24 cellular contexts compared by ENCODE assay signal in genomic region chr6:169788809-169789145, GRCh38. TPM values are rescaled to one million over a fixed set of nuclear protein-coding genes. Genes with fewer than 3 reads are reported as not detected.
DNase-seq lines count a peak whose midpoint lies in the region; ATAC-seq and TF ChIP-seq lines count a peak whose summit lies in the region.
"Had no signal": no experiment of that assay in that cellular context is flagged by ENCODE, and none has a peak within 500 bp of the region (broad histone marks: within the 10 kb centered on the region; RNA-seq: fewer than 3 reads in every experiment).

No MANE protein-coding gene starts in this region.

- no peaks in the 10 kb centered on the region for H3K9me3 Mint-ChIP-seq in CD8-positive, alpha-beta memory T cell
- H3K9me3 Mint-ChIP-seq in T-cell (no peaks in the 10 kb centered on the region), naive B cell (no peaks in the 10 kb centered on the region), osteocyte (ENCODE audit: unreplicated experiment) (no peaks in the 10 kb centered on the region)
- H3K9me3 Mint-ChIP-seq in CD4-positive, alpha-beta memory T cell, result no peaks in the 10 kb centered on the region
- H3K9me3 Mint-ChIP-seq: activated CD4-positive, alpha-beta T cell treated with anti-CD3 and anti-CD28 coated beads, Interleukin-2, amount 10 ng/mL, durations not matched to agents 7 days and 5 days; activated naive CD4-positive, alpha-beta T cell treated with anti-CD3 and anti-CD28 coated beads for 36 hours; activated T-cell treated with anti-CD3 and anti-CD28 coated beads, Interleukin-2, amount 50 U/mL, for 72 hours had no signal

- no peaks in the 10 kb centered on the region for H3K9me3 ChIP-seq in CD8-positive, alpha-beta memory T cell (ENCODE audit: low read length)
- no peaks in the 10 kb centered on the region for H3K9me3 ChIP-seq in CD4-positive, alpha-beta memory T cell (ENCODE audit: control insufficient read depth in 1 of 2, low read length in 2 of 2)
- H3K9me3 ChIP-seq: BLaER1, HAP-1, Peyer's patch, tibial artery had no signal

- H3K4me1 ChIP-seq in CD8-positive, alpha-beta memory T cell (ENCODE audit: insufficient read depth, low read length), result peaks cover 10% of the 10 kb centered on the region
- H3K4me1 ChIP-seq in CD4-positive, alpha-beta memory T cell (ENCODE audit: insufficient read depth, low read length), result peaks cover 16% of the 10 kb centered on the region

- intact Hi-C loops in CD4-positive, alpha-beta memory T cell (cut with micrococcal nuclease), result no loop called here

- peaks cover 0 to 4% (median 3%) of the 10 kb centered on the region in 3 donors for H3K36me3 Mint-ChIP-seq in CD8-positive, alpha-beta memory T cell
- H3K36me3 Mint-ChIP-seq in T-cell (peaks cover 5% of the 10 kb centered on the region), naive B cell (no peaks in the 10 kb centered on the region), osteocyte (ENCODE audit: unreplicated experiment) (peaks cover 4% of the 10 kb centered on the region)
- peaks cover 2 to 3% of the 10 kb centered on the region in 2 donors for H3K36me3 Mint-ChIP-seq in CD4-positive, alpha-beta memory T cell

- no peak overlapping the region for H3K27ac ChIP-seq in CD8-positive, alpha-beta memory T cell (ENCODE audit: low read depth, low read length)
- no peak overlapping the region for H3K27ac ChIP-seq in CD4-positive, alpha-beta memory T cell (ENCODE audit: low read depth, low read length)
- H3K27ac ChIP-seq: BLaER1, brain microvascular endothelial cell, dorsolateral prefrontal cortex, Peyer's patch, tibial artery had no signal

- H3K4me1 Mint-ChIP-seq in CD8-positive, alpha-beta memory T cell, result peaks cover 11 to 22% (median 17%) of the 10 kb centered on the region in 3 donors
- H3K4me1 Mint-ChIP-seq in T-cell (peaks cover 14 to 22% (median 18%) of the 10 kb centered on the region in 3 donors), naive B cell (peaks cover 5 to 15% (median 8%) of the 10 kb centered on the region in 3 donors), osteocyte (ENCODE audit: unreplicated experiment) (peaks cover 16% of the 10 kb centered on the region)
- H3K4me1 Mint-ChIP-seq in CD4-positive, alpha-beta memory T cell, result peaks cover 6 to 24% (median 13%) of the 10 kb centered on the region in 4 donors

- CTCF ChIA-PET in CD8-positive, alpha-beta memory T cell (lab: Charles Lee), result interaction anchor here (2.3 to 4.1 kb wide), 3 partner anchors 9 to 729 kb away, joined by 12 to 60 read pairs (median 23); no protein-coding TSS in a partner anchor
- CTCF ChIA-PET in T-cell (lab: Charles Lee), result interaction anchor here (0.6 to 1.1 kb wide), 3 partner anchors 9 to 741 kb away, joined by 3 to 4 read pairs (median 3); no protein-coding TSS in a partner anchor
- CTCF ChIA-PET in CD4-positive, alpha-beta memory T cell (lab: Charles Lee; ENCODE audit: partially characterized antibody), result interaction anchor here (1.1 to 4.9 kb wide), 7 partner anchors 16 to 746 kb away, joined by 3 to 65 read pairs (median 4); no protein-coding TSS in a partner anchor

- no peaks in the 10 kb centered on the region for H3K36me3 ChIP-seq in CD8-positive, alpha-beta memory T cell (ENCODE audit: insufficient read depth, low read length)
- H3K36me3 ChIP-seq in CD4-positive, alpha-beta memory T cell (ENCODE audit: insufficient read depth, low read length), result no peaks in the 10 kb centered on the region
- H3K36me3 ChIP-seq: brain microvascular endothelial cell, HAP-1, Peyer's patch had no signal

- H3K27ac Mint-ChIP-seq in CD8-positive, alpha-beta memory T cell, result no peak overlapping the region
- H3K27ac Mint-ChIP-seq in T-cell (no peak overlapping the region), naive B cell (no peak overlapping the region), osteocyte (ENCODE audit: unreplicated experiment) (no peak overlapping the region)
- H3K27ac Mint-ChIP-seq in CD4-positive, alpha-beta memory T cell, result no peak overlapping the region
- H3K27ac Mint-ChIP-seq: activated CD4-positive, alpha-beta T cell treated with anti-CD3 and anti-CD28 coated beads, Interleukin-2, amount 10 ng/mL, durations not matched to agents 7 days and 5 days; activated naive CD4-positive, alpha-beta T cell treated with anti-CD3 and anti-CD28 coated beads for 36 hours had no signal

- no peak for DNase-seq in CD8-positive, alpha-beta memory T cell
- DNase-seq in T-cell (no peak), naive B cell (no peak), osteocyte (ENCODE audit: extremely low spot score, unreplicated experiment) (no peak), NCI-H774 (lab: John Stamatoyannopoulos, UW) (no peak), HuH-7 (ENCODE audit: low spot score) (no peak)
- DNase-seq in CD4-positive, alpha-beta memory T cell, result no peak
- DNase-seq: activated CD4-positive, alpha-beta T cell treated with anti-CD3 and anti-CD28 coated beads, Interleukin-2, amount 10 ng/mL, durations not matched to agents 7 days and 5 days; activated naive CD4-positive, alpha-beta T cell treated with anti-CD3 and anti-CD28 coated beads for 36 hours; activated T-cell treated with anti-CD3 and anti-CD28 coated beads, Interleukin-2, amount 50 U/mL, for 72 hours; amniotic stem cell; brain microvascular endothelial cell; Calu3; GDM1; midbrain; MV-4-11; NCI-H446; stimulated activated CD4-positive, alpha-beta T cell treated with anti-CD3 and anti-CD28 coated beads, Interleukin-2, amount 100 ng/mL, for 48 hours had no signal

- peak overlapping the region in 6 of 7 donors; percentile 25 to 52 (median 46) for H3K4me3 Mint-ChIP-seq in CD8-positive, alpha-beta memory T cell
- H3K4me3 Mint-ChIP-seq in T-cell (peak overlapping the region in 2 of 3 donors; percentile 58 to 87), naive B cell (peak overlapping the region in 7 of 8 donors; percentile 37 to 83 (median 61)), osteocyte (ENCODE audit: unreplicated experiment) (peak overlapping the region; percentile 32)
- peak overlapping the region in 3 of 8 donors; percentile 20 to 39 (median 28) for H3K4me3 Mint-ChIP-seq in CD4-positive, alpha-beta memory T cell
- H3K4me3 Mint-ChIP-seq: activated CD4-positive, alpha-beta T cell treated with anti-CD3 and anti-CD28 coated beads, Interleukin-2, amount 10 ng/mL, durations not matched to agents 7 days and 5 days; activated naive CD4-positive, alpha-beta T cell treated with anti-CD3 and anti-CD28 coated beads for 36 hours had no signal

- no peaks in the 10 kb centered on the region for H3K27me3 ChIP-seq in CD8-positive, alpha-beta memory T cell (ENCODE audit: insufficient read depth, low read length, poor library complexity, severe bottlenecking)
- H3K27me3 ChIP-seq in CD4-positive, alpha-beta memory T cell (ENCODE audit: insufficient read depth, low read length), result no peaks in the 10 kb centered on the region
- H3K27me3 ChIP-seq: brain microvascular endothelial cell, dorsolateral prefrontal cortex, Peyer's patch, tibial artery had no signal

- H3K27me3 Mint-ChIP-seq in CD8-positive, alpha-beta memory T cell, result peaks cover 14 to 33% of the 10 kb centered on the region in 2 donors
- H3K27me3 Mint-ChIP-seq in T-cell (peaks cover 19 to 30% of the 10 kb centered on the region in 2 donors), naive B cell (peaks cover 27 to 46% (median 29%) of the 10 kb centered on the region in 3 donors), osteocyte (ENCODE audit: unreplicated experiment) (no peaks in the 10 kb centered on the region)
- peaks cover 0 to 3% of the 10 kb centered on the region in 2 donors for H3K27me3 Mint-ChIP-seq in CD4-positive, alpha-beta memory T cell

- POLR2A ChIA-PET in CD8-positive, alpha-beta memory T cell (lab: Charles Lee), result no interaction called here
- POLR2A ChIA-PET in T-cell (lab: Charles Lee), result interaction anchor here in 1 of 2 donors (0.6 kb wide), 1 partner anchor 823 kb away, joined by 5 read pairs; no protein-coding TSS in a partner anchor
- POLR2A ChIA-PET in CD4-positive, alpha-beta memory T cell (lab: Charles Lee; ENCODE audit: partially characterized antibody), result no interaction called here

- ATAC-seq in T-cell (replicated peaks in 1 of 4), result no peak
- ATAC-seq in naive B cell (ENCODE audit: low read depth in 2 of 2), result no peak
- ATAC-seq: activated T-cell treated with anti-CD3 and anti-CD28 coated beads, Interleukin-2, amount 50 U/mL, for 72 hours; sciatic nerve had no signal

- TF ChIP-seq CTCF in osteocyte (IDR thresholded peaks at IDR 0.05), result no peak

- no peak overlapping the region for H3K4me3 ChIP-seq in CD8-positive, alpha-beta memory T cell (ENCODE audit: low read length)
- H3K4me3 ChIP-seq in CD4-positive, alpha-beta memory T cell (ENCODE audit: low read length in 2 of 2), result no peak overlapping the region
- H3K4me3 ChIP-seq: BLaER1, HAP-1, Peyer's patch, tibial artery had no signal

RNA-seq across cellular contexts. Expression of gene ERMARD, which starts 37.4 kb away (rescaled TPM):
- 10 to 100 TPM; 26.2 to 27.9 TPM for total RNA-seq in CD8-positive, alpha-beta memory T cell
- polyA plus RNA-seq in CD8-positive, alpha-beta memory T cell, result 12.1 TPM
- 10 to 100 TPM; 24.7 to 35.7 (median 29.9) TPM for total RNA-seq in T-cell
- polyA plus RNA-seq in naive B cell (ENCODE audit: low read depth in 6 of 6), result 10 to 100 TPM in 4 of 6 donors, 1 to 10 TPM in 2; 8.2 to 19.4 (median 12.9) TPM
- total RNA-seq in osteocyte, result 34.6 and 39.9 TPM in 2 replicates
- total RNA-seq in CD4-positive, alpha-beta memory T cell, result 10 to 100 TPM; 33.4 to 41.4 TPM
- polyA plus RNA-seq in CD4-positive, alpha-beta memory T cell, result 10 to 100 TPM; 11.0 to 11.9 TPM

RNA-seq across cellular contexts. Expression of gene DYNLT2, which starts 37.4 kb away (rescaled TPM):
- 1 to 10 TPM; 1.4 to 1.9 TPM for total RNA-seq in CD8-positive, alpha-beta memory T cell
- 0.67 TPM for polyA plus RNA-seq in CD8-positive, alpha-beta memory T cell
- 1 to 10 TPM; 1.9 to 3.9 (median 2.7) TPM for total RNA-seq in T-cell
- polyA plus RNA-seq in naive B cell (ENCODE audit: low read depth in 6 of 6), result under 1 TPM in 5 of 6 donors, not detected in 1; 0.56 to 0.98 (median 0.57) TPM
- total RNA-seq in osteocyte, result 1.4 and 3.0 TPM in 2 replicates
- 1 to 10 TPM; 4.6 to 6.9 TPM for total RNA-seq in CD4-positive, alpha-beta memory T cell
- 1 to 10 TPM in 1 of 2 donors, under 1 TPM in 1; 0.56 to 1.5 TPM for polyA plus RNA-seq in CD4-positive, alpha-beta memory T cell
